Comparison of ENCODE assay signal across 29 cellular contexts in genomic region chr21:41941941-41942340, GRCh38.
"Had no signal": no experiment of that assay in that cellular context is flagged by ENCODE, and none has a peak within 500 bp of the region (broad histone marks: within the 10 kb centered on the region; RNA-seq: fewer than 3 reads in every experiment).

No MANE protein-coding gene starts in this region.

- H3K4me1 ChIP-seq: pancreas, psoas muscle, right atrium auricular region, right lobe of liver, suprapubic skin, upper lobe of right lung had no signal

- H3K27me3 Mint-ChIP-seq: stimulated activated naive CD8-positive, alpha-beta T cell treated with anti-CD3 and anti-CD28 coated beads, Interleukin-15, Interleukin-2, amounts not matched to agents 100 ng/mL and 50 ng/mL, for 24 hours had no signal

- H3K4me1 Mint-ChIP-seq: mesothelial cell of epicardium; stimulated activated effector memory CD8-positive, alpha-beta T cell treated with anti-CD3 and anti-CD28 coated beads, Interleukin-12 subunit alpha, Interleukin-12 subunit beta, amount 100 ng/mL, for 72 hours had no signal

- H3K9me3 Mint-ChIP-seq: natural killer cell treated with Interleukin-12 subunit alpha and Interleukin-12 subunit beta and Interleukin-15 and Interleukin-18, amount 100 ng/mL, for 72 hours; stimulated activated effector memory CD8-positive, alpha-beta T cell treated with anti-CD3 and anti-CD28 coated beads, Interleukin-12 subunit alpha, Interleukin-12 subunit beta, amount 100 ng/mL, for 72 hours; stimulated activated naive CD8-positive, alpha-beta T cell treated with anti-CD3 and anti-CD28 coated beads, Interleukin-15, Interleukin-2, amounts not matched to agents 100 ng/mL and 50 ng/mL, for 24 hours had no signal

- H3K4me3 Mint-ChIP-seq: mesothelial cell of epicardium; naive thymus-derived CD4-positive, alpha-beta T cell; natural killer cell treated with Interleukin-12 subunit alpha and Interleukin-12 subunit beta and Interleukin-15 and Interleukin-18, amount 100 ng/mL, for 72 hours; stimulated activated effector memory CD8-positive, alpha-beta T cell treated with anti-CD3 and anti-CD28 coated beads, Interleukin-12 subunit alpha, Interleukin-12 subunit beta, amount 100 ng/mL, for 72 hours; stimulated activated naive CD8-positive, alpha-beta T cell treated with anti-CD3 and anti-CD28 coated beads, Interleukin-15, Interleukin-2, amounts not matched to agents 100 ng/mL and 50 ng/mL, for 24 hours had no signal

- H3K27ac ChIP-seq: heart right ventricle, hepatocyte, pancreas, psoas muscle, right atrium auricular region, right lobe of liver, suprapubic skin, thoracic aorta, tibial artery, upper lobe of right lung had no signal

- H3K27ac Mint-ChIP-seq: mesothelial cell of epicardium; naive thymus-derived CD4-positive, alpha-beta T cell; natural killer cell treated with Interleukin-12 subunit alpha and Interleukin-12 subunit beta and Interleukin-15 and Interleukin-18, amount 100 ng/mL, for 72 hours; stimulated activated effector memory CD8-positive, alpha-beta T cell treated with anti-CD3 and anti-CD28 coated beads, Interleukin-12 subunit alpha, Interleukin-12 subunit beta, amount 100 ng/mL, for 72 hours; stimulated activated naive CD8-positive, alpha-beta T cell treated with anti-CD3 and anti-CD28 coated beads, Interleukin-15, Interleukin-2, amounts not matched to agents 100 ng/mL and 50 ng/mL, for 24 hours had no signal

- DNase-seq: glutamatergic neuron; heart right ventricle; kidney glomerular epithelial cell; left cardiac atrium; mesendoderm; mucosa of descending colon; naive thymus-derived CD4-positive, alpha-beta T cell; nucleus accumbens; pancreas; psoas muscle; right lobe of liver; stimulated activated CD4-positive, alpha-beta T cell treated with anti-CD3 and anti-CD28 coated beads, Interleukin-12 subunit alpha, Interleukin-12 subunit beta, amount 100 ng/mL, for 4 hours; stimulated activated CD4-positive, alpha-beta T cell treated with anti-CD3 and anti-CD28 coated beads, Interleukin-15, amount 100 ng/mL, for 24 hours; stimulated activated CD4-positive, alpha-beta T cell treated with anti-CD3 and anti-CD28 coated beads, Interleukin-2, amount 100 ng/mL, for 24 hours; stimulated activated CD4-positive, alpha-beta T cell treated with anti-CD3 and anti-CD28 coated beads, Interleukin-4, amount 100 ng/mL, for 1 hour; stimulated activated naive CD4-positive, alpha-beta T cell; tibial artery; trophoblast cell; upper lobe of right lung had no signal

- H3K4me3 ChIP-seq: heart right ventricle, hepatocyte, lung, mucosa of descending colon, pancreas, psoas muscle, right atrium auricular region, right lobe of liver, smooth muscle cell, suprapubic skin, thoracic aorta, tibial artery, upper lobe of right lung had no signal

- H3K36me3 ChIP-seq: pancreas, right atrium auricular region had no signal

- H3K9me3 ChIP-seq: mucosa of descending colon, pancreas, psoas muscle, right atrium auricular region, right lobe of liver, suprapubic skin, thoracic aorta, tibial artery, upper lobe of right lung had no signal

- H3K27me3 ChIP-seq: heart right ventricle, hepatocyte, pancreas, right atrium auricular region, right lobe of liver, suprapubic skin, tibial artery, upper lobe of right lung had no signal

- H3K36me3 Mint-ChIP-seq: naive thymus-derived CD4-positive, alpha-beta T cell; natural killer cell treated with Interleukin-12 subunit alpha and Interleukin-12 subunit beta and Interleukin-15 and Interleukin-18, amount 100 ng/mL, for 72 hours; stimulated activated effector memory CD8-positive, alpha-beta T cell treated with anti-CD3 and anti-CD28 coated beads, Interleukin-12 subunit alpha, Interleukin-12 subunit beta, amount 100 ng/mL, for 72 hours had no signal
